In genomic region chr2:17470855-17471641, GRCh38 we compare ENCODE assay signal across 9 cellular contexts. TPM values are rescaled to one million over a fixed set of nuclear protein-coding genes. Genes with fewer than 3 reads are reported as not detected.
DNase-seq lines count a peak whose midpoint lies in the region; ATAC-seq and TF ChIP-seq lines count a peak whose summit lies in the region.
"Had no signal": no experiment of that assay in that cellular context is flagged by ENCODE, and none has a peak within 500 bp of the region (broad histone marks: within the 10 kb centered on the region; RNA-seq: fewer than 3 reads in every experiment).

No MANE protein-coding gene starts in this region.

- peaks cover 15% of the 10 kb centered on the region; the same call in 1 of the 2 replicates for H3K36me3 ChIP-seq in GM23338 (ENCODE audit: insufficient read depth)
- no peaks in the 10 kb centered on the region for H3K36me3 ChIP-seq in OCI-LY3 (replicated peaks; ENCODE audit: low read depth, low read length)

- no peak overlapping the region for H3K27ac ChIP-seq in 22Rv1
- H3K27ac ChIP-seq in GM23338 (ENCODE audit: low read depth): no peak overlapping the region
- H3K27ac ChIP-seq in OCI-LY3 (ENCODE audit: low read length): no peak overlapping the region
- H3K27ac ChIP-seq in dorsolateral prefrontal cortex: no peak overlapping the region

- H3K4me1 ChIP-seq in GM23338 (ENCODE audit: insufficient read depth): peaks cover 4% of the 10 kb centered on the region; the same call in 1 of the 2 replicates
- H3K4me1 ChIP-seq in OCI-LY3 (ENCODE audit: low read length): no peaks in the 10 kb centered on the region

- intact Hi-C loops in dorsolateral prefrontal cortex (cut with DNase I): no loop called here

- H3K27me3 ChIP-seq in GM23338 (ENCODE audit: insufficient read depth) (no peaks in the 10 kb centered on the region), OCI-LY3 (ENCODE audit: low read depth, low read length) (no peaks in the 10 kb centered on the region), dorsolateral prefrontal cortex (peaks cover 0 to 6% (median 0%) of the 10 kb centered on the region in 45 donors)

- DNase-seq in GM23338 (ENCODE audit: low spot score) (peak; percentile 87), fibroblast of mammary gland (ENCODE audit: low read depth) (peak; percentile 51), dorsolateral prefrontal cortex (no peak)
- no peak for DNase-seq in activated CD4-positive, alpha-beta memory T cell treated with anti-CD3 and anti-CD28 coated beads, Interleukin-2, amount 10 ng/mL, durations not matched to agents 7 days and 5 days
- no peak for DNase-seq in activated CD4-positive, alpha-beta T cell treated with anti-CD3 and anti-CD28 coated beads for 1 hour
- DNase-seq: NCI-H2029 had no signal

- H3K4me3 ChIP-seq in GM23338: no peak overlapping the region
- H3K4me3 ChIP-seq in OCI-LY3 (ENCODE audit: low read length): no peak overlapping the region
- no peak overlapping the region for H3K4me3 ChIP-seq in fibroblast of mammary gland (ENCODE audit: control insufficient read depth, low read depth, low read length)
- no peak overlapping the region for H3K4me3 ChIP-seq in dorsolateral prefrontal cortex

- peaks cover 27% of the 10 kb centered on the region for H3K9me3 ChIP-seq in OCI-LY3 (ENCODE audit: insufficient read depth, low read length)

- ATAC-seq in GM23338 (peak; percentile 97), HG02981 (IDR thresholded peaks at IDR 0.05; ENCODE audit: unreplicated experiment) (no peak)

- no peaks in the 10 kb centered on the region for H3F3A ChIP-seq in GM23338 (replicated peaks; ENCODE audit: low read depth)

- TF ChIP-seq CTCF in 22Rv1 (IDR thresholded peaks at IDR 0.05) (peak; percentile 74), GM23338 (conservative IDR thresholded peaks at IDR 0.05; ENCODE audit: low read depth in 2 of 2) (peak; percentile 82 to 96), OCI-LY3 (IDR thresholded peaks at IDR 0.05; ENCODE audit: low read depth, low read length) (peak; percentile 68), fibroblast of mammary gland (conservative IDR thresholded peaks at IDR 0.05; ENCODE audit: control insufficient read depth, insufficient read depth, low read depth, low read length) (peak; percentile 53), dorsolateral prefrontal cortex (IDR thresholded peaks at IDR 0.05 in 54 of 56, conservative IDR thresholded peaks at IDR 0.05 in 2 of 56; ENCODE audit: low read depth in 1 of 56, partially characterized antibody in 56 of 56) (no peak)

- H4K20me1 ChIP-seq in GM23338 (replicated peaks; ENCODE audit: insufficient read depth): no peaks in the 10 kb centered on the region
- no peaks in the 10 kb centered on the region for H4K20me1 ChIP-seq in OCI-LY3 (ENCODE audit: insufficient read depth, low read length)

- no peak overlapping the region for H3K4me2 ChIP-seq in GM23338
- no peak overlapping the region for H3K4me2 ChIP-seq in OCI-LY3 (ENCODE audit: low read length)

- CTCF ChIA-PET in activated CD4-positive, alpha-beta memory T cell treated with anti-CD3 and anti-CD28 coated beads, Interleukin-2, amount 10 ng/mL, durations not matched to agents 7 days and 5 days (lab: Charles Lee): interaction anchor here (0.6 to 1.8 kb wide), 4 partner anchors 174 to 1218 kb away, joined by 3 to 10 read pairs (median 4); no protein-coding TSS in a partner anchor

- peaks cover 33% of the 10 kb centered on the region for H3K9me3 Mint-ChIP-seq in GM23338
- H3K9me3 Mint-ChIP-seq in activated CD4-positive, alpha-beta memory T cell treated with anti-CD3 and anti-CD28 coated beads, Interleukin-2, amount 10 ng/mL, durations not matched to agents 7 days and 5 days: peaks cover 5% of the 10 kb centered on the region

- H3K9ac ChIP-seq in OCI-LY3 (ENCODE audit: low read length): no peak overlapping the region

- no peaks in the 10 kb centered on the region for H3K79me2 ChIP-seq in GM23338 (replicated peaks; ENCODE audit: insufficient read depth)
- H3K79me2 ChIP-seq in OCI-LY3 (ENCODE audit: low read length): no peaks in the 10 kb centered on the region

- peaks cover 3% of the 10 kb centered on the region for H3K27me3 Mint-ChIP-seq in GM23338 (ENCODE audit: insufficient read depth, low read depth, poor library complexity)
- no peaks in the 10 kb centered on the region for H3K27me3 Mint-ChIP-seq in activated CD4-positive, alpha-beta memory T cell treated with anti-CD3 and anti-CD28 coated beads, Interleukin-2, amount 10 ng/mL, durations not matched to agents 7 days and 5 days

- POLR2A ChIA-PET in activated CD4-positive, alpha-beta memory T cell treated with anti-CD3 and anti-CD28 coated beads, Interleukin-2, amount 10 ng/mL, durations not matched to agents 7 days and 5 days (lab: Charles Lee): no interaction called here

- no peak overlapping the region for H3K4me3 Mint-ChIP-seq in GM23338
- H3K4me3 Mint-ChIP-seq in activated CD4-positive, alpha-beta memory T cell treated with anti-CD3 and anti-CD28 coated beads, Interleukin-2, amount 10 ng/mL, durations not matched to agents 7 days and 5 days: no peak overlapping the region

- no peak overlapping the region for H3K27ac Mint-ChIP-seq in GM23338
- no peak overlapping the region for H3K27ac Mint-ChIP-seq in activated CD4-positive, alpha-beta memory T cell treated with anti-CD3 and anti-CD28 coated beads, Interleukin-2, amount 10 ng/mL, durations not matched to agents 7 days and 5 days

- H3K9me2 ChIP-seq in GM23338 (ENCODE audit: insufficient read depth): no peaks in the 10 kb centered on the region

- H3K4me1 Mint-ChIP-seq in GM23338: peaks cover 12% of the 10 kb centered on the region
- H3K4me1 Mint-ChIP-seq in activated CD4-positive, alpha-beta memory T cell treated with anti-CD3 and anti-CD28 coated beads, Interleukin-2, amount 10 ng/mL, durations not matched to agents 7 days and 5 days: no peaks in the 10 kb centered on the region

- H2AFZ ChIP-seq in GM23338: no peak overlapping the region
- no peak overlapping the region for H2AFZ ChIP-seq in OCI-LY3 (ENCODE audit: low read depth, low read length)

- peaks cover 26% of the 10 kb centered on the region for H3K36me3 Mint-ChIP-seq in GM23338 (ENCODE audit: low read depth)
- no peaks in the 10 kb centered on the region for H3K36me3 Mint-ChIP-seq in activated CD4-positive, alpha-beta memory T cell treated with anti-CD3 and anti-CD28 coated beads, Interleukin-2, amount 10 ng/mL, durations not matched to agents 7 days and 5 days (ENCODE audit: low read depth)

RNA-seq across cellular contexts. Expression of gene RAD51AP2, which starts 47.2 kb away (rescaled TPM):
- 0.38 TPM in 1 of 2 replicates, not detected in the other for total RNA-seq in GM23338 (2014; rRNA removed; shearing (Covaris generic))
- polyA plus RNA-seq in GM23338 (2016; fragmentation: Nextera tagmentation; extraction: Ambion mirVana): 0.16 and 0.23 TPM in 2 replicates
- not detected for total RNA-seq in activated CD4-positive, alpha-beta memory T cell treated with anti-CD3 and anti-CD28 coated beads, Interleukin-2, amount 10 ng/mL, durations not matched to agents 7 days and 5 days
- total RNA-seq in dorsolateral prefrontal cortex: 1 to 10 TPM in 68 of 120 experiments, under 1 TPM in 52; 0.34 to 2.6 (median 1.1) TPM

Comparison
In these comparisons a context has a peak if more than half of its experiments do, and no peak if none do; other contexts are left out.
1. CTCF ChIP-seq: peak in 22Rv1 (single experiment), GM23338 (2 of 2), OCI-LY3 (single experiment) and fibroblast of mammary gland (single experiment); none in dorsolateral prefrontal cortex (0 of 56).
2. DNase-seq: peak in GM23338 (single experiment) and fibroblast of mammary gland (single experiment); none in activated CD4-positive, alpha-beta memory T cell treated with anti-CD3 and anti-CD28 coated beads, Interleukin-2, amount 10 ng/mL, durations not matched to agents 7 days and 5 days (single experiment), activated CD4-positive, alpha-beta T cell treated with anti-CD3 and anti-CD28 coated beads for 1 hour (single experiment) and dorsolateral prefrontal cortex (0 of 10).